In the genomic region with DNA sequence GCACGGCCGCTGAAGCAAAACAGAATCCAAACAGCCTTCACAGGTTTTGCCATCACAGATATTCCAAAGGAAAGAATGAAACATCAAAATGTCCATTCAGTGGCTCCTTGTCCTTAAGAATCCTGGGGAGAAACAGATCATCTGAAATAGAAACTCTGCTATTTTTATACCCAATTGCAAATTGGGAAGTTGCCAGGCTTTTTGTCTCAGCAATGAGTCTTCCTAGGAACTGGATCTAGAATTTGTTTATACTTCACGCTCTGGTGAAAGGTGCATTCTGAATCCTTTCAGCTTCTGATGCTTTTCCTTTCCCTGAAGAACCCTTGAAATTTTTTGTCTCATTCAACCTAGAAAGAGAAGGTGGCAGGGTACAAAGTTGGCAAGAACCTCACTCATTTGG, we compare ENCODE assay signal across 18 cellular contexts.
DNase-seq lines count a peak whose midpoint lies in the region; ATAC-seq and TF ChIP-seq lines count a peak whose summit lies in the region.
"Had no signal": no experiment of that assay in that cellular context is flagged by ENCODE, and none has a peak within 500 bp of the region (broad histone marks: within the 10 kb centered on the region; RNA-seq: fewer than 3 reads in every experiment).

No MANE protein-coding gene starts in this region.

- no peaks in the 10 kb centered on the region for H3F3A ChIP-seq in neural progenitor cell (ENCODE audit: low read depth)

- H2AFZ ChIP-seq in neural progenitor cell (replicated peaks), result no peak overlapping the region

- H4K20me1 ChIP-seq in neural progenitor cell (ENCODE audit: low read depth), result no peaks in the 10 kb centered on the region

- H3K27me3 ChIP-seq in adipocyte (replicated peaks; ENCODE audit: control insufficient read depth, insufficient read depth, low read length) (no peaks in the 10 kb centered on the region), neural progenitor cell (no peaks in the 10 kb centered on the region)
- H3K27me3 ChIP-seq: brain microvascular endothelial cell had no signal

- H3K4me1 Mint-ChIP-seq in HFFc6 (ENCODE audit: low read depth) (peaks cover 19% of the 10 kb centered on the region), neural progenitor cell (no peaks in the 10 kb centered on the region)
- no peaks in the 10 kb centered on the region for H3K4me1 Mint-ChIP-seq in activated T-cell treated with anti-CD3 and anti-CD28 coated beads, Interleukin-2, amount 50 U/mL, for 24 hours (ENCODE audit: low read depth)
- H3K4me1 Mint-ChIP-seq: naive thymus-derived CD8-positive, alpha-beta T cell; stimulated activated naive CD8-positive, alpha-beta T cell treated with anti-CD3 and anti-CD28 coated beads, Interleukin-15, amount 100 ng/mL, for 72 hours had no signal

- peak; percentile 13 for DNase-seq in AG08396 (ENCODE audit: low spot score)
- peak; percentile 53 for DNase-seq in HFFc6
- peak; percentile 64 for DNase-seq in adipocyte (ENCODE audit: low read depth)
- DNase-seq in globus pallidus (ENCODE audit: low spot score), result peak; percentile 16
- DNase-seq in activated T-cell treated with anti-CD3 and anti-CD28 coated beads, Interleukin-2, amount 50 U/mL, for 24 hours, result no peak
- no peak for DNase-seq in neural progenitor cell (ENCODE audit: low spot score)
- no peak for DNase-seq in NCI-H146 (lab: John Stamatoyannopoulos, UW)
- DNase-seq: activated CD4-positive, alpha-beta T cell treated with anti-CD3 and anti-CD28 coated beads for 1 hour; brain microvascular endothelial cell; Calu3; effector memory CD4-positive, alpha-beta T cell; naive thymus-derived CD8-positive, alpha-beta T cell; NCI-H774; stimulated activated naive CD8-positive, alpha-beta T cell treated with anti-CD3 and anti-CD28 coated beads, Interleukin-15, amount 100 ng/mL, for 72 hours had no signal

- no peaks in the 10 kb centered on the region for H3K27me3 Mint-ChIP-seq in HFFc6 (ENCODE audit: insufficient read depth)
- no peaks in the 10 kb centered on the region for H3K27me3 Mint-ChIP-seq in activated T-cell treated with anti-CD3 and anti-CD28 coated beads, Interleukin-2, amount 50 U/mL, for 24 hours
- H3K27me3 Mint-ChIP-seq in neural progenitor cell (ENCODE audit: insufficient read depth, low read depth), result no peaks in the 10 kb centered on the region
- H3K27me3 Mint-ChIP-seq: naive thymus-derived CD8-positive, alpha-beta T cell; stimulated activated naive CD8-positive, alpha-beta T cell treated with anti-CD3 and anti-CD28 coated beads, Interleukin-15, amount 100 ng/mL, for 72 hours had no signal

- H3K36me3 Mint-ChIP-seq in HFFc6 (ENCODE audit: low read depth) (peaks cover 20% of the 10 kb centered on the region), neural progenitor cell (peaks cover under 1% of the 10 kb centered on the region)
- H3K36me3 Mint-ChIP-seq in activated T-cell treated with anti-CD3 and anti-CD28 coated beads, Interleukin-2, amount 50 U/mL, for 24 hours (ENCODE audit: low read depth), result peaks cover 17% of the 10 kb centered on the region

- no peak overlapping the region for H3K27ac ChIP-seq in neural progenitor cell
- H3K27ac ChIP-seq: brain microvascular endothelial cell, prostate gland had no signal

- H3K4me3 ChIP-seq in adipocyte (ENCODE audit: low read length), result no peak overlapping the region
- no peak overlapping the region for H3K4me3 ChIP-seq in neural progenitor cell
- H3K4me3 ChIP-seq: K562, prostate gland had no signal

- no peak overlapping the region for H3K4me3 Mint-ChIP-seq in HFFc6
- H3K4me3 Mint-ChIP-seq in activated T-cell treated with anti-CD3 and anti-CD28 coated beads, Interleukin-2, amount 50 U/mL, for 24 hours, result no peak overlapping the region
- H3K4me3 Mint-ChIP-seq in neural progenitor cell, result no peak overlapping the region
- H3K4me3 Mint-ChIP-seq: naive thymus-derived CD8-positive, alpha-beta T cell; stimulated activated naive CD8-positive, alpha-beta T cell treated with anti-CD3 and anti-CD28 coated beads, Interleukin-15, amount 100 ng/mL, for 72 hours; T-helper 1 cell treated with Interleukin-12 subunit alpha and Interleukin-12 subunit beta and Interleukin-4 antibody, amounts not matched to agents 30 μg/mL and 1 μg/mL, for 36 hours had no signal

- H3K4me1 ChIP-seq in adipocyte (ENCODE audit: control insufficient read depth, insufficient read depth, low read length), result peaks cover 20% of the 10 kb centered on the region
- H3K4me1 ChIP-seq in neural progenitor cell, result no peaks in the 10 kb centered on the region
- H3K4me1 ChIP-seq: prostate gland had no signal

- H3K9me3 Mint-ChIP-seq in HFFc6 (no peaks in the 10 kb centered on the region), neural progenitor cell (no peaks in the 10 kb centered on the region)
- H3K9me3 Mint-ChIP-seq in activated T-cell treated with anti-CD3 and anti-CD28 coated beads, Interleukin-2, amount 50 U/mL, for 24 hours, result no peaks in the 10 kb centered on the region
- H3K9me3 Mint-ChIP-seq: naive thymus-derived CD8-positive, alpha-beta T cell; stimulated activated naive CD8-positive, alpha-beta T cell treated with anti-CD3 and anti-CD28 coated beads, Interleukin-15, amount 100 ng/mL, for 72 hours; T-helper 1 cell treated with Interleukin-12 subunit alpha and Interleukin-12 subunit beta and Interleukin-4 antibody, amounts not matched to agents 30 μg/mL and 1 μg/mL, for 36 hours had no signal

- H3K9me3 ChIP-seq in adipocyte (ENCODE audit: control insufficient read depth, low read length) (no peaks in the 10 kb centered on the region), neural progenitor cell (ENCODE audit: low read depth) (no peaks in the 10 kb centered on the region)
- H3K9me3 ChIP-seq: prostate gland had no signal

- no peak for TF ChIP-seq CTCF in HFFc6 (IDR thresholded peaks at IDR 0.05)
- no peak for TF ChIP-seq CTCF in neural progenitor cell (IDR thresholded peaks at IDR 0.05)

- H3K79me2 ChIP-seq in neural progenitor cell (ENCODE audit: low read depth), result no peaks in the 10 kb centered on the region

- H3K36me3 ChIP-seq in adipocyte (ENCODE audit: control insufficient read depth, insufficient read depth, low read length, severe bottlenecking), result peaks cover 17% of the 10 kb centered on the region
- no peaks in the 10 kb centered on the region for H3K36me3 ChIP-seq in neural progenitor cell
- H3K36me3 ChIP-seq: brain microvascular endothelial cell, prostate gland had no signal

- H3K27ac Mint-ChIP-seq in HFFc6 (no peak overlapping the region), neural progenitor cell (no peak overlapping the region)
- H3K27ac Mint-ChIP-seq in activated T-cell treated with anti-CD3 and anti-CD28 coated beads, Interleukin-2, amount 50 U/mL, for 24 hours, result no peak overlapping the region
- H3K27ac Mint-ChIP-seq: stimulated activated naive CD8-positive, alpha-beta T cell treated with anti-CD3 and anti-CD28 coated beads, Interleukin-15, amount 100 ng/mL, for 72 hours; T-helper 1 cell treated with Interleukin-12 subunit alpha and Interleukin-12 subunit beta and Interleukin-4 antibody, amounts not matched to agents 30 μg/mL and 1 μg/mL, for 36 hours had no signal

- no peak for ATAC-seq in HG03135 (IDR thresholded peaks at IDR 0.05; ENCODE audit: unreplicated experiment)
- ATAC-seq: K562; naive thymus-derived CD8-positive, alpha-beta T cell; stimulated activated naive CD8-positive, alpha-beta T cell treated with anti-CD3 and anti-CD28 coated beads, Interleukin-15, amount 100 ng/mL, for 72 hours had no signal

- H3K4me2 ChIP-seq in neural progenitor cell, result no peak overlapping the region

- H3K9ac ChIP-seq in adipocyte (ENCODE audit: low read length) (no peak overlapping the region), neural progenitor cell (no peak overlapping the region)

Comparison
In these comparisons a context has a peak if more than half of its experiments do, and no peak if none do; other contexts are left out.
1. DNase-seq: peak in AG08396 (single experiment), HFFc6 (single experiment), adipocyte (single experiment) and globus pallidus (single experiment); none in activated T-cell treated with anti-CD3 and anti-CD28 coated beads, Interleukin-2, amount 50 U/mL, for 24 hours (single experiment), neural progenitor cell (single experiment) and NCI-H146 (single experiment).